Comparison of ENCODE assay signal across 22 cellular contexts in genomic region chr13:47621931-47622330, GRCh38.
DNase-seq lines count a peak whose midpoint lies in the region; TF ChIP-seq lines count a peak whose summit lies in the region.
"Had no signal": no experiment of that assay in that cellular context is flagged by ENCODE, and none has a peak within 500 bp of the region (broad histone marks: within the 10 kb centered on the region; RNA-seq: fewer than 3 reads in every experiment).

No MANE protein-coding gene starts in this region.

- H3K36me3 Mint-ChIP-seq in neural progenitor cell = no peaks in the 10 kb centered on the region
- H3K36me3 Mint-ChIP-seq: memory B cell had no signal

- H3K9me3 Mint-ChIP-seq in neural progenitor cell = peaks cover 9% of the 10 kb centered on the region

- H3K27me3 Mint-ChIP-seq in neural progenitor cell (ENCODE audit: insufficient read depth, low read depth) = peaks cover 2% of the 10 kb centered on the region

- in situ Hi-C loops in SK-MEL-5 (cut with HindIII; ENCODE audit: low pct_unique_long_range_greater_than_20kb, low sequenced_read_pairs) = no loop called here

- H3K4me3 ChIP-seq in ectodermal cell (ENCODE audit: insufficient read depth, low read depth, low read length) = no peak overlapping the region
- no peak overlapping the region for H3K4me3 ChIP-seq in neural progenitor cell
- no peak overlapping the region for H3K4me3 ChIP-seq in spleen
- H3K4me3 ChIP-seq in esophagus squamous epithelium = no peak overlapping the region
- no peak overlapping the region for H3K4me3 ChIP-seq in BE2C (ENCODE audit: low read depth, low read length)
- H3K4me3 ChIP-seq in Peyer's patch = no peak overlapping the region

- H3K4me3 Mint-ChIP-seq in neural progenitor cell = no peak overlapping the region
- H3K4me3 Mint-ChIP-seq: activated CD8-positive, alpha-beta T cell treated with anti-CD3 and anti-CD28 coated beads, Interleukin-2, amount 10 ng/mL, durations not matched to agents 7 days and 5 days; memory B cell; naive B cell had no signal

- no peaks in the 10 kb centered on the region for H3K79me2 ChIP-seq in neural progenitor cell (ENCODE audit: low read depth)

- H2AFZ ChIP-seq in neural progenitor cell (replicated peaks) = peak overlapping the region; percentile 46

- H3K4me2 ChIP-seq in neural progenitor cell = peak overlapping the region; percentile 29

- H3K4me1 ChIP-seq in ectodermal cell (ENCODE audit: control insufficient read depth, insufficient read depth, low read length) (peaks cover 8% of the 10 kb centered on the region), neural progenitor cell (peaks cover 19% of the 10 kb centered on the region), spleen (no peaks in the 10 kb centered on the region), esophagus squamous epithelium (no peaks in the 10 kb centered on the region), BE2C (no peaks in the 10 kb centered on the region), Peyer's patch (no peaks in the 10 kb centered on the region)

- peak overlapping the region; percentile 44 for H3K27ac Mint-ChIP-seq in neural progenitor cell
- H3K27ac Mint-ChIP-seq: activated CD8-positive, alpha-beta T cell treated with anti-CD3 and anti-CD28 coated beads, Interleukin-2, amount 10 ng/mL, durations not matched to agents 7 days and 5 days; memory B cell; naive B cell had no signal

- H3K27ac ChIP-seq in ectodermal cell (ENCODE audit: insufficient read depth, low read depth, low read length, poor library complexity, severe bottlenecking) = peak overlapping the region; percentile 2
- peak overlapping the region; percentile 68 for H3K27ac ChIP-seq in neural progenitor cell
- no peak overlapping the region for H3K27ac ChIP-seq in spleen
- H3K27ac ChIP-seq in esophagus squamous epithelium = no peak overlapping the region
- H3K27ac ChIP-seq in Peyer's patch = no peak overlapping the region
- H3K27ac ChIP-seq: C4-2B had no signal

- no peak overlapping the region for H3K9ac ChIP-seq in neural progenitor cell

- H3K27me3 ChIP-seq in ectodermal cell (ENCODE audit: control insufficient read depth, insufficient read depth, low read length, poor library complexity, severe bottlenecking) (no peaks in the 10 kb centered on the region), neural progenitor cell (no peaks in the 10 kb centered on the region), spleen (replicated peaks in 1 of 7) (peaks cover 0 to 5% (median 0%) of the 10 kb centered on the region in 7 donors), esophagus squamous epithelium (peaks cover 0 to 10% (median 0%) of the 10 kb centered on the region in 4 donors), BE2C (peaks cover 8% of the 10 kb centered on the region), Peyer's patch (no peaks in the 10 kb centered on the region)

- no peak for TF ChIP-seq CTCF in neural progenitor cell (IDR thresholded peaks at IDR 0.05)
- no peak for TF ChIP-seq CTCF in spleen (IDR thresholded peaks at IDR 0.05 in 8 of 11, conservative IDR thresholded peaks at IDR 0.05 in 3 of 11)
- TF ChIP-seq CTCF in esophagus squamous epithelium (IDR thresholded peaks at IDR 0.05) = no peak
- no peak for TF ChIP-seq CTCF in BE2C (IDR thresholded peaks at IDR 0.05; ENCODE audit: low read depth, low read length)
- no peak for TF ChIP-seq CTCF in Peyer's patch (IDR thresholded peaks at IDR 0.05)

- no peaks in the 10 kb centered on the region for H3K9me3 ChIP-seq in ectodermal cell (ENCODE audit: control insufficient read depth, low read length)
- H3K9me3 ChIP-seq in neural progenitor cell (ENCODE audit: low read depth) = no peaks in the 10 kb centered on the region
- peaks cover 0 to 20% (median 12%) of the 10 kb centered on the region in 8 donors for H3K9me3 ChIP-seq in spleen
- H3K9me3 ChIP-seq in esophagus squamous epithelium = peaks cover 0 to 9% (median 0%) of the 10 kb centered on the region in 3 donors
- H3K9me3 ChIP-seq in BE2C = no peaks in the 10 kb centered on the region
- H3K9me3 ChIP-seq in Peyer's patch = no peaks in the 10 kb centered on the region

- 91 to 100% methylated on average over 1 of the region's 1 CpG for WGBS in ectodermal cell, 2 experiments
- 55 to 75% (median 62%) methylated on average over 1 of the region's 1 CpG for WGBS in spleen, 5 donors
- WGBS in esophagus squamous epithelium, 2 donors = 16 to 17% methylated on average over 1 of the region's 1 CpG

- no peaks in the 10 kb centered on the region for H4K20me1 ChIP-seq in neural progenitor cell (ENCODE audit: low read depth)

- TF ChIP-seq POLR2A in spleen (IDR thresholded peaks at IDR 0.05) (no peak), esophagus squamous epithelium (IDR thresholded peaks at IDR 0.05) (no peak), Peyer's patch (IDR thresholded peaks at IDR 0.05) (no peak)

- intact Hi-C loops in spleen (cut with DNase I; ENCODE audit: low total_unique reads) = no loop called here
- intact Hi-C loops in esophagus squamous epithelium (cut with DNase I) = no loop called here

- H3F3A ChIP-seq in neural progenitor cell (ENCODE audit: low read depth) = peaks cover 10% of the 10 kb centered on the region

- peak; percentile 3 for DNase-seq in ELR (ENCODE audit: low read depth)
- DNase-seq in SK-MEL-5 (ENCODE audit: low read depth, low spot score) = peak; percentile 24
- no peak for DNase-seq in neural progenitor cell (ENCODE audit: low spot score)
- DNase-seq in spleen = no peak
- no peak for DNase-seq in esophagus squamous epithelium (lab: John Stamatoyannopoulos, UW)
- DNase-seq in BE2C = no peak
- DNase-seq in Peyer's patch = no peak
- DNase-seq: activated CD8-positive, alpha-beta T cell treated with anti-CD3 and anti-CD28 coated beads, Interleukin-2, amount 10 ng/mL, durations not matched to agents 7 days and 5 days; activated naive CD4-positive, alpha-beta T cell treated with Interleukin-2 at 50 U/mL for 16 hours; activated T-cell treated with anti-CD3 and anti-CD28 coated beads, Interleukin-2, amount 50 U/mL, for 1 hour; cerebellar nuclear complex; effector CD4-positive, alpha-beta T cell; GOT3; naive B cell; NCI-H1694; NCI-H2171 treated with DMSO at 0.1 percent for 48 hours; NCI-H524 treated with DMSO at 0.1 percent for 48 hours; right cardiac atrium; stimulated activated CD4-positive, alpha-beta T cell treated with anti-CD3 and anti-CD28 coated beads, Interleukin-15, amount 100 ng/mL, for 24 hours had no signal

- H3K4me1 Mint-ChIP-seq in neural progenitor cell = peaks cover 15% of the 10 kb centered on the region
- H3K4me1 Mint-ChIP-seq: memory B cell, naive B cell had no signal

- H3K36me3 ChIP-seq in ectodermal cell (ENCODE audit: control insufficient read depth, insufficient read depth, low read length) (no peaks in the 10 kb centered on the region), neural progenitor cell (no peaks in the 10 kb centered on the region), spleen (no peaks in the 10 kb centered on the region), esophagus squamous epithelium (no peaks in the 10 kb centered on the region), BE2C (no peaks in the 10 kb centered on the region), Peyer's patch (no peaks in the 10 kb centered on the region)

Comparison
In these comparisons a context has a peak if more than half of its experiments do, and no peak if none do; other contexts are left out.
1. DNase-seq: peak in ELR (single experiment) and SK-MEL-5 (single experiment); none in neural progenitor cell (single experiment), spleen (single experiment), esophagus squamous epithelium (single experiment), BE2C (single experiment) and Peyer's patch (0 of 3).
2. H3K27ac ChIP-seq: peak in ectodermal cell (single experiment) and neural progenitor cell (single experiment); none in spleen (0 of 8), esophagus squamous epithelium (0 of 4) and Peyer's patch (0 of 4).